23 cellular contexts compared by ENCODE assay signal in the genomic region with DNA sequence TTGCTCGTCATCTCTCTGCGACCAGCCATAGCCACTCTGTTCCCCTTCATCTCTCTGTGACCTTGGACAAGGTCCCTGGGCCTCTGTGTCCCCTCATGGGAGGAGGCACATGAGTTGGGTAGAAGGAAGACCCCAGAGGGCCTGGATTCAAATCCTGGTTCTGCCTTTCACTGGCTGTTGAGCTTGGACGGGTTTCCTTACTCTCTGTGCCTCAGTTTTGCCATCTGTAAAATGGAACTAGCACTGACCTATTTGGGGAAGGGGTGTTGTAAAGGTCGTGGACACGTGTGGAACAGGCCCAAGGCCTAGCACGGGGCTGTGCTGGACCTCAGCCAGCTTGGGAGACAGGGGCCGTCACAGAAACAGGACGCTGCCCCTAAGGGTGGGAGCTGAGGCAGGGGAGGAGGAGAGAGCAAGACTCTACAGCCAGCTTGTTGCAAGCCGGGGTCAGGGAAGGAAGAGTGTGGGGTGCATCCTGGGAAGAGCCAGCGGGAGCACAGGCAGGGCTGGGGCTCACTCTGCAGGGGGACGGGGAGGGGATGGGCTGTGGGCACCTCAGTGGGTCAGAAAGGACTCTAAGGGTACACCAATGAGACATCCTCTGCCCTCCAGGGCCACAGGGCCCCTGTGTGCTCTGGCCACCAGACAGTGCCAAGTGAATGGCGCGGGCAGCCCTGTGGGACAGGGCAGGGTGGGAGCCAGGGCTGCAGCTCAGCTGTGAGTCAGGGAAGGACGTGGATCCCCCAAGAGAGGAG. TPM values are rescaled to one million over a fixed set of nuclear protein-coding genes. Genes with fewer than 3 reads are reported as not detected.
DNase-seq lines count a peak whose midpoint lies in the region; ATAC-seq, FAIRE-seq and TF ChIP-seq lines count a peak whose summit lies in the region.
"Had no signal": no experiment of that assay in that cellular context is flagged by ENCODE, and none has a peak within 500 bp of the region (broad histone marks: within the 10 kb centered on the region; RNA-seq: fewer than 3 reads in every experiment).

No MANE protein-coding gene starts in this region.

- H2BK5ac ChIP-seq in neuronal stem cell (ENCODE audit: low read length) = no peak overlapping the region

- peak overlapping the region; percentile 93 for H2AK5ac ChIP-seq in neuronal stem cell (ENCODE audit: low read depth, low read length)

- H3K36me3 Mint-ChIP-seq in T-cell = no peaks in the 10 kb centered on the region
- H3K36me3 Mint-ChIP-seq: IgD-negative memory B cell had no signal

- peaks cover 4 to 6% of the 10 kb centered on the region in 2 donors for H3K27me3 Mint-ChIP-seq in T-cell
- H3K27me3 Mint-ChIP-seq: IgD-negative memory B cell had no signal

- peak overlapping the region; percentile 69 for H3K18ac ChIP-seq in neuronal stem cell (ENCODE audit: low read length)

- H3K4me1 Mint-ChIP-seq in T-cell = no peaks in the 10 kb centered on the region

- no peak overlapping the region for H3K27ac Mint-ChIP-seq in T-cell
- H3K27ac Mint-ChIP-seq: CD4-positive, alpha-beta T cell; IgD-negative memory B cell had no signal

- no peak overlapping the region for H3K4me3 Mint-ChIP-seq in T-cell
- H3K4me3 Mint-ChIP-seq: CD4-positive, alpha-beta T cell had no signal

- H3K4me2 ChIP-seq in A549 (peak overlapping the region; percentile 54; the same call in 2 of the 3 replicates), PC-9 (peak overlapping the region; percentile 75), neuronal stem cell (ENCODE audit: insufficient read depth, low read length, poor library complexity, severe bottlenecking) (no peak overlapping the region)

- CTCF ChIA-PET in A549 (lab: Yijun Ruan, JAX) (interaction anchor here (1.0 kb wide), 1 partner anchor 340 kb away, joined by 3 read pairs; no protein-coding TSS in a partner anchor), PC-9 (lab: Charles Lee) (interaction anchor here (0.5 kb wide), 1 partner anchor 64 kb away, joined by 4 read pairs; no protein-coding TSS in a partner anchor), T-cell (lab: Charles Lee) (no interaction called here)

- peaks cover 0 to 5% (median 5%) of the 10 kb centered on the region in 3 donors for H3K9me3 Mint-ChIP-seq in T-cell
- H3K9me3 Mint-ChIP-seq: CD4-positive, alpha-beta T cell had no signal

- no peaks in the 10 kb centered on the region for H4K20me1 ChIP-seq in PC-9 (ENCODE audit: insufficient read depth)

- peak in 1 of 2 experiments; percentile 1; a peak in 3 of 6 replicates for ATAC-seq in A549
- ATAC-seq in T-cell (replicated peaks in 1 of 4) = no peak
- ATAC-seq: Right ventricle myocardium inferior, SK-N-SH treated with all-trans-retinoic acid at 6 μM for 48 hours had no signal

- intact Hi-C loops in PC-9 (cut with micrococcal nuclease; ENCODE audit: unreplicated experiment) = loop anchor here (2.0 to 5.0 kb wide), 6 partner anchors 17 to 273 kb away; no protein-coding TSS in a partner anchor

- H3K36me3 ChIP-seq in PC-9 (ENCODE audit: low read depth) (no peaks in the 10 kb centered on the region; the same call in 1 of the 2 replicates), neuronal stem cell (replicated peaks in 1 of 2; ENCODE audit: control insufficient read depth in 2 of 2, insufficient read depth in 2 of 2, low read length in 2 of 2) (no peaks in the 10 kb centered on the region)
- H3K36me3 ChIP-seq: HAP-1, SJCRH30 had no signal

- peak overlapping the region; percentile 75 for H2BK12ac ChIP-seq in neuronal stem cell (ENCODE audit: low read length)

- H3K14ac ChIP-seq in neuronal stem cell (ENCODE audit: low read length) = peak overlapping the region; percentile 25

- no peaks in the 10 kb centered on the region for H3K79me1 ChIP-seq in neuronal stem cell (ENCODE audit: low read depth, low read length)

- peak overlapping the region; percentile 45 for H2BK120ac ChIP-seq in neuronal stem cell (ENCODE audit: low read depth, low read length)

- peak overlapping the region; percentile 7 for H3K9ac ChIP-seq in neuronal stem cell (ENCODE audit: low read depth, low read length, poor library complexity)
- H3K9ac ChIP-seq: GM23248 had no signal

- H4K91ac ChIP-seq in neuronal stem cell (ENCODE audit: low read depth, low read length, poor library complexity) = no peak overlapping the region

- H2BK15ac ChIP-seq in neuronal stem cell (ENCODE audit: low read length) = peak overlapping the region; percentile 97

- POLR2A ChIA-PET in A549 (lab: Yijun Ruan, JAX) (no interaction called here), PC-9 (lab: Charles Lee; ENCODE audit: unreplicated experiment) (interaction anchor here (0.6 kb wide), 2 partner anchors 22 to 32 kb away, joined by 4 to 6 read pairs; no protein-coding TSS in a partner anchor), T-cell (lab: Charles Lee) (no interaction called here)

- peaks cover 54% of the 10 kb centered on the region for H3F3A ChIP-seq in PC-9 (ENCODE audit: insufficient read depth, low read depth)

- no peaks in the 10 kb centered on the region for H3K9me2 ChIP-seq in PC-9 (ENCODE audit: insufficient read depth)

- no peak overlapping the region for H3K23ac ChIP-seq in neuronal stem cell (ENCODE audit: low read depth, low read length, poor library complexity)

- no peak for TF ChIP-seq RAD21 in A549 (conservative IDR thresholded peaks at IDR 0.05 in 1 of 2, IDR thresholded peaks at IDR 0.05 in 1 of 2)

- H2AFZ ChIP-seq in PC-9 = no peak overlapping the region
- no peak overlapping the region for H2AFZ ChIP-seq in neuronal stem cell (ENCODE audit: low read length)
- H2AFZ ChIP-seq: GM23248 had no signal

- WGBS in A549 (ENCODE audit: missing lambda C conversion rate) = 86% methylated on average over 9 of the region's 14 CpGs
- WGBS in neuronal stem cell (ENCODE audit: extremely low coverage in 2 of 2, insufficient read length in 2 of 2, insufficient replicate concordance in 1 of 2), 2 donors = no CpG with 5 or more reads among the region's 14 CpGs

- no peak overlapping the region for H3K4ac ChIP-seq in neuronal stem cell (ENCODE audit: low read length)

- peak overlapping the region; percentile 86 to 91 for H3K27ac ChIP-seq in A549
- H3K27ac ChIP-seq in PC-9 = no peak overlapping the region
- H3K27ac ChIP-seq in VCaP = peak overlapping the region; percentile 93; the same call in 1 of the 2 replicates
- no peak overlapping the region for H3K27ac ChIP-seq in neuronal stem cell (replicated peaks; ENCODE audit: low read length)
- H3K27ac ChIP-seq: GM23248, SJCRH30 had no signal

- peaks cover 9% of the 10 kb centered on the region; the same call in 1 of the 3 replicates for H3K9me3 ChIP-seq in A549
- H3K9me3 ChIP-seq in PC-9 (ENCODE audit: insufficient read depth, low read depth) = 0 out of 2 replicates have a peak, but pooled peaks cover 8% of the 10 kb centered on the region
- peaks cover 3 to 6% of the 10 kb centered on the region in 2 donors for H3K9me3 ChIP-seq in neuronal stem cell (replicated peaks in 1 of 2; ENCODE audit: control insufficient read depth in 2 of 2, insufficient read depth in 1 of 2, low read depth in 1 of 2, low read length in 2 of 2)
- H3K9me3 ChIP-seq: HAP-1, SJCRH30 had no signal

- DNase-seq in A549 (ENCODE audit: low read depth in 1 of 2, low spot score in 1 of 2) (no peak), PC-9 (no peak), neuronal stem cell (ENCODE audit: low spot score) (no peak), T-cell (no peak), GM20000 (ENCODE audit: low spot score) (no peak), T1000 (lab: John Stamatoyannopoulos, UW) (no peak)
- DNase-seq: 8988T; CD4-positive, alpha-beta T cell; GM23248; NCI-H1417 treated with DMSO at 0.1 percent for 48 hours; NCI-H2227 treated with DMSO at 0.1 percent for 48 hours had no signal

- no peak for TF ChIP-seq EP300 in A549 (IDR thresholded peaks at IDR 0.05)

- TF ChIP-seq POLR2A in A549 (IDR thresholded peaks at IDR 0.05; ENCODE audit: low read length) = no peak

- H4K8ac ChIP-seq in neuronal stem cell (ENCODE audit: low read depth, low read length) = no peak overlapping the region

- TF ChIP-seq CTCF in A549 (IDR thresholded peaks at IDR 0.05) (no peak), PC-9 (conservative IDR thresholded peaks at IDR 0.05) (no peak), VCaP (conservative IDR thresholded peaks at IDR 0.05) (no peak), GM20000 (IDR thresholded peaks at IDR 0.05; ENCODE audit: extremely low read depth, missing control alignments) (no peak)

- H3K27me3 ChIP-seq in PC-9 (ENCODE audit: insufficient read depth, low read depth) (no peaks in the 10 kb centered on the region), neuronal stem cell (ENCODE audit: control insufficient read depth in 3 of 3, insufficient read depth in 3 of 3, low read depth in 1 of 3, low read length in 3 of 3) (peaks cover 0 to 19% (median 0%) of the 10 kb centered on the region in 3 experiments)
- H3K27me3 ChIP-seq: SJCRH30 had no signal

- BruUV-seq in PC-9 (replicated peaks; lab: Mats Ljungman, UMichigan) = TSS peak; percentile 20

- H3K79me2 ChIP-seq in PC-9 (ENCODE audit: low read depth) = no peaks in the 10 kb centered on the region

- no peak overlapping the region for H3K4me3 ChIP-seq in A549
- H3K4me3 ChIP-seq in PC-9 = no peak overlapping the region
- no peak overlapping the region for H3K4me3 ChIP-seq in neuronal stem cell (ENCODE audit: low read length in 2 of 2)
- H3K4me3 ChIP-seq: GM23248, HAP-1, SJCRH30 had no signal

- no peak for FAIRE-seq in A549 (lab: Jason Lieb, UNC)
- FAIRE-seq: GM18507, RCC 7860 had no signal

- peaks cover 62% of the 10 kb centered on the region for H3K4me1 ChIP-seq in A549
- peaks cover 78% of the 10 kb centered on the region for H3K4me1 ChIP-seq in PC-9 (replicated peaks; ENCODE audit: insufficient read depth)
- H3K4me1 ChIP-seq in neuronal stem cell (ENCODE audit: control insufficient read depth in 2 of 2, insufficient read depth in 1 of 2, low read depth in 1 of 2, low read length in 2 of 2) = no peaks in the 10 kb centered on the region
- H3K4me1 ChIP-seq: HAP-1, SJCRH30 had no signal

TF ChIP-seq in A549, 52 proteins besides CTCF, POLR2A, EP300 and RAD21 (continues in another document):
- no peak for TF ChIP-seq HOXA7 (CRISPR knock-in tag; IDR thresholded peaks at IDR 0.05)
- TF ChIP-seq, protein P1, sequence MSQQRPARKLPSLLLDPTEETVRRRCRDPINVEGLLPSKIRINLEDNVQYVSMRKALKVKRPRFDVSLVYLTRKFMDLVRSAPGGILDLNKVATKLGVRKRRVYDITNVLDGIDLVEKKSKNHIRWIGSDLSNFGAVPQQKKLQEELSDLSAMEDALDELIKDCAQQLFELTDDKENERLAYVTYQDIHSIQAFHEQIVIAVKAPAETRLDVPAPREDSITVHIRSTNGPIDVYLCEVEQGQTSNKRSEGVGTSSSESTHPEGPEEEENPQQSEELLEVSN (IDR thresholded peaks at IDR 0.05; ENCODE audit: borderline replicate concordance, low read depth) = no peak
- TF ChIP-seq MAZ (IDR thresholded peaks at IDR 0.05; ENCODE audit: borderline replicate concordance, low read depth, low read length) = no peak

RNA-seq across cellular contexts. Expression of a gene that starts 59.1 kb away (rescaled TPM):
- polyA plus RNA-seq in A549 (2011; rRNA removed) = 16.9 and 21.0 TPM in 2 replicates
- 36.4 and 59.9 TPM in 2 replicates for polyA plus RNA-seq in A549 (2012; cell fraction: cytosol; rRNA removed)
- 48.0 and 49.6 TPM in 2 replicates for polyA plus RNA-seq in A549 (2012; cell fraction: nucleus; rRNA removed)
- polyA plus RNA-seq in A549 (2017; fragmentation: RNase III; extraction: RNeasy Plus Mini Kit Qiagen cat#74134 plus additional on column Dnase treatment) = 80.8 to 92.0 TPM (median 82.2 TPM) in 3 replicates
- polyA minus RNA-seq in A549 (2011; rRNA and poly(A)+ RNA removed) = 19.4 and 42.1 TPM in 2 replicates
- 66.9 and 75.5 TPM in 2 replicates for total RNA-seq in PC-9 (2021)
- polyA plus RNA-seq in neuronal stem cell (2013, experiment 1 of 2) = 8.6 TPM
- polyA plus RNA-seq in neuronal stem cell (2013, experiment 2 of 2) = 8.5 TPM
- under 1 TPM in 1 of 5 donors, not detected in 4; 0.15 TPM for total RNA-seq in T-cell
- total RNA-seq: CD4-positive, alpha-beta T cell; G401; GM23248; NCI-H460; OCI-LY7; Right ventricle myocardium inferior; SJCRH30 had no signal
- polyA plus RNA-seq: BJ, GM23248, IgD-negative memory B cell had no signal

Comparison
In these comparisons a context has a peak if more than half of its experiments do, and no peak if none do; other contexts are left out.
1. H3K27ac ChIP-seq: peak in A549 (2 of 2) and VCaP (single experiment); none in PC-9 (single experiment) and neuronal stem cell (single experiment).
2. RNA of a gene that starts 59.1 kb away (total RNA-seq): 66.9 to 75.5 TPM in PC-9; 0.15 TPM in T-cell; every median in the first group is over 10 times any median in the second.
3. CTCF ChIA-PET loops: an anchor here in A549 (1.0 kb wide) and PC-9 (0.5 kb wide); none called in T-cell.